ENCODE assay signal across 25 cellular contexts in genomic region chr1:59271861-59272260, GRCh38. TPM values are rescaled to one million over a fixed set of nuclear protein-coding genes. Genes with fewer than 3 reads are reported as not detected.
DNase-seq lines count a peak whose midpoint lies in the region; ATAC-seq and TF ChIP-seq lines count a peak whose summit lies in the region.
"Had no signal": no experiment of that assay in that cellular context is flagged by ENCODE, and none has a peak within 500 bp of the region (broad histone marks: within the 10 kb centered on the region; RNA-seq: fewer than 3 reads in every experiment).

No MANE protein-coding gene starts in this region.

- H3K27ac ChIP-seq in GM23248: peak overlapping the region; percentile 29
- no peak overlapping the region for H3K27ac ChIP-seq in SJCRH30
- peak overlapping the region in 1 of 10 donors; percentile 59 for H3K27ac ChIP-seq in heart right ventricle
- H3K27ac ChIP-seq: esophagus squamous epithelium, SK-N-MC, upper lobe of right lung had no signal

- peak; percentile 46 for ATAC-seq in GM18502 (IDR thresholded peaks at IDR 0.05; ENCODE audit: poor library complexity, unreplicated experiment)
- ATAC-seq in stimulated activated naive B cell treated with anti-CD40 and anti-IgM and Interleukin-4, amounts not matched to agents 10 μg/mL and 1 μg/mL and 100 μg/mL, for 72 hours (replicated peaks): peak; percentile 64 to 69
- ATAC-seq in heart right ventricle: no peak
- ATAC-seq: activated CD8-positive, alpha-beta memory T cell treated with anti-CD3 and anti-CD28 coated beads, Interleukin-2, amount 10 ng/mL, durations not matched to agents 7 days and 5 days; left colon; PC-3; upper lobe of right lung had no signal

- DNase-seq in GM23248 (peak; percentile 10), SJCRH30 (no peak), heart right ventricle (no peak), HuH-7 (ENCODE audit: low spot score) (no peak)
- no peak for DNase-seq in activated T-helper 1 cell treated with anti-CD3 and anti-CD28 coated beads, Interleukin-12 subunit alpha, Interleukin-12 subunit beta, Interleukin-2, Interleukin-4 antibody, amounts not matched to agents 30 ng/mL and 10 ng/mL and 1 ng/mL, durations not matched to agents 14 hours and 24 hours and 36 hours (ENCODE audit: low spot score)
- no peak for DNase-seq in stimulated activated naive B cell treated with anti-CD40 and anti-IgM and Interleukin-4, amounts not matched to agents 10 μg/mL and 1 μg/mL and 100 μg/mL, for 72 hours
- DNase-seq: activated CD4-positive, alpha-beta T cell treated with anti-CD3 and anti-CD28 coated beads for 1 hour; activated CD8-positive, alpha-beta memory T cell treated with anti-CD3 and anti-CD28 coated beads, Interleukin-2, amount 10 ng/mL, durations not matched to agents 7 days and 5 days; activated gamma-delta T cell treated with Interleukin-2 at 50 U/mL for 16 hours; cerebellar nuclear complex; effector CD8-positive, alpha-beta T cell; esophagus squamous epithelium; GF-D8; left colon; NCI-H1417 treated with DMSO at 0.1 percent for 48 hours; NCI-H2171 treated with DMSO at 0.1 percent for 48 hours; NCI-H774; stimulated activated CD4-positive, alpha-beta T cell treated with anti-CD3 and anti-CD28 coated beads, Interleukin-15, amount 100 ng/mL, for 24 hours; stimulated activated naive CD4-positive, alpha-beta T cell treated with Interleukin-2 at 50 U/mL for 16 hours; T-helper 9 cell; upper lobe of right lung had no signal

- H3F3A ChIP-seq in GM23248 (ENCODE audit: insufficient read depth): peaks cover 17% of the 10 kb centered on the region

- H3K36me3 Mint-ChIP-seq in activated T-helper 1 cell treated with anti-CD3 and anti-CD28 coated beads, Interleukin-12 subunit alpha, Interleukin-12 subunit beta, Interleukin-2, Interleukin-4 antibody, amounts not matched to agents 30 ng/mL and 10 ng/mL and 1 ng/mL, durations not matched to agents 14 hours and 24 hours and 36 hours (ENCODE audit: low read depth): peaks cover 8% of the 10 kb centered on the region
- H3K36me3 Mint-ChIP-seq in stimulated activated naive B cell treated with anti-CD40 and anti-IgM and Interleukin-4, amounts not matched to agents 10 μg/mL and 1 μg/mL and 100 μg/mL, for 72 hours: peaks cover 0 to 11% of the 10 kb centered on the region in 2 donors
- H3K36me3 Mint-ChIP-seq: activated CD8-positive, alpha-beta memory T cell treated with anti-CD3 and anti-CD28 coated beads, Interleukin-2, amount 10 ng/mL, durations not matched to agents 7 days and 5 days had no signal

- H3K9ac ChIP-seq in GM23248: no peak overlapping the region

- no peaks in the 10 kb centered on the region for H3K36me3 ChIP-seq in GM23248 (ENCODE audit: low read depth)
- no peaks in the 10 kb centered on the region for H3K36me3 ChIP-seq in SJCRH30
- H3K36me3 ChIP-seq in heart right ventricle: no peaks in the 10 kb centered on the region
- H3K36me3 ChIP-seq: esophagus squamous epithelium, upper lobe of right lung had no signal

- peaks cover 16% of the 10 kb centered on the region for H3K4me1 ChIP-seq in GM23248 (ENCODE audit: insufficient read depth)
- peaks cover 10% of the 10 kb centered on the region for H3K4me1 ChIP-seq in SJCRH30
- H3K4me1 ChIP-seq in heart right ventricle: peaks cover 0 to 39% (median 11%) of the 10 kb centered on the region in 9 donors
- H3K4me1 ChIP-seq: upper lobe of right lung had no signal

- no peaks in the 10 kb centered on the region for H3K27me3 ChIP-seq in GM23248 (replicated peaks; ENCODE audit: insufficient read depth)
- H3K27me3 ChIP-seq in SJCRH30: no peaks in the 10 kb centered on the region
- no peaks in the 10 kb centered on the region for H3K27me3 ChIP-seq in heart right ventricle
- H3K27me3 ChIP-seq: esophagus squamous epithelium, upper lobe of right lung had no signal

- intact Hi-C loops in activated T-helper 1 cell treated with anti-CD3 and anti-CD28 coated beads, Interleukin-12 subunit alpha, Interleukin-12 subunit beta, Interleukin-2, Interleukin-4 antibody, amounts not matched to agents 30 ng/mL and 10 ng/mL and 1 ng/mL, durations not matched to agents 14 hours and 24 hours and 36 hours (cut with micrococcal nuclease): no loop called here
- intact Hi-C loops in heart right ventricle (cut with DNase I): loop anchor here in 1 of 10 donors (10.0 kb wide), 1 partner anchor 87 kb away; no protein-coding TSS in a partner anchor

- H2AFZ ChIP-seq in GM23248: peak overlapping the region; percentile 67; the same call in 1 of the 2 replicates

- peak overlapping the region; percentile 30 for H3K27ac Mint-ChIP-seq in activated T-helper 1 cell treated with anti-CD3 and anti-CD28 coated beads, Interleukin-12 subunit alpha, Interleukin-12 subunit beta, Interleukin-2, Interleukin-4 antibody, amounts not matched to agents 30 ng/mL and 10 ng/mL and 1 ng/mL, durations not matched to agents 14 hours and 24 hours and 36 hours
- H3K27ac Mint-ChIP-seq in stimulated activated naive B cell treated with anti-CD40 and anti-IgM and Interleukin-4, amounts not matched to agents 10 μg/mL and 1 μg/mL and 100 μg/mL, for 72 hours: peak overlapping the region; percentile 89
- H3K27ac Mint-ChIP-seq: activated CD8-positive, alpha-beta memory T cell treated with anti-CD3 and anti-CD28 coated beads, Interleukin-2, amount 10 ng/mL, durations not matched to agents 7 days and 5 days had no signal

- H3K4me2 ChIP-seq in GM23248 (ENCODE audit: unreplicated experiment): peak overlapping the region; percentile 40

- H3K4me3 ChIP-seq in GM23248 (no peak overlapping the region), SJCRH30 (no peak overlapping the region), heart right ventricle (no peak overlapping the region)
- H3K4me3 ChIP-seq: esophagus squamous epithelium, SK-N-MC, upper lobe of right lung had no signal

- no peak for TF ChIP-seq CTCF in heart right ventricle (IDR thresholded peaks at IDR 0.05)

- H3K4me3 Mint-ChIP-seq in activated T-helper 1 cell treated with anti-CD3 and anti-CD28 coated beads, Interleukin-12 subunit alpha, Interleukin-12 subunit beta, Interleukin-2, Interleukin-4 antibody, amounts not matched to agents 30 ng/mL and 10 ng/mL and 1 ng/mL, durations not matched to agents 14 hours and 24 hours and 36 hours: no peak overlapping the region
- H3K4me3 Mint-ChIP-seq in stimulated activated naive B cell treated with anti-CD40 and anti-IgM and Interleukin-4, amounts not matched to agents 10 μg/mL and 1 μg/mL and 100 μg/mL, for 72 hours: peak overlapping the region; percentile 30 to 42
- H3K4me3 Mint-ChIP-seq: activated CD8-positive, alpha-beta memory T cell treated with anti-CD3 and anti-CD28 coated beads, Interleukin-2, amount 10 ng/mL, durations not matched to agents 7 days and 5 days; neural crest cell had no signal

- peaks cover 17% of the 10 kb centered on the region for H3K27me3 Mint-ChIP-seq in activated T-helper 1 cell treated with anti-CD3 and anti-CD28 coated beads, Interleukin-12 subunit alpha, Interleukin-12 subunit beta, Interleukin-2, Interleukin-4 antibody, amounts not matched to agents 30 ng/mL and 10 ng/mL and 1 ng/mL, durations not matched to agents 14 hours and 24 hours and 36 hours (ENCODE audit: insufficient read depth)
- no peaks in the 10 kb centered on the region for H3K27me3 Mint-ChIP-seq in stimulated activated naive B cell treated with anti-CD40 and anti-IgM and Interleukin-4, amounts not matched to agents 10 μg/mL and 1 μg/mL and 100 μg/mL, for 72 hours

- H4K20me1 ChIP-seq in GM23248 (ENCODE audit: insufficient read depth): no peaks in the 10 kb centered on the region

- in situ Hi-C loops in GM23248 (cut with MboI): no loop called here

- peaks cover 11% of the 10 kb centered on the region for H3K9me3 Mint-ChIP-seq in activated T-helper 1 cell treated with anti-CD3 and anti-CD28 coated beads, Interleukin-12 subunit alpha, Interleukin-12 subunit beta, Interleukin-2, Interleukin-4 antibody, amounts not matched to agents 30 ng/mL and 10 ng/mL and 1 ng/mL, durations not matched to agents 14 hours and 24 hours and 36 hours
- H3K9me3 Mint-ChIP-seq in stimulated activated naive B cell treated with anti-CD40 and anti-IgM and Interleukin-4, amounts not matched to agents 10 μg/mL and 1 μg/mL and 100 μg/mL, for 72 hours: peaks cover 6 to 12% of the 10 kb centered on the region in 2 donors
- H3K9me3 Mint-ChIP-seq: neural crest cell had no signal

- no peaks in the 10 kb centered on the region for H3K9me3 ChIP-seq in GM23248 (ENCODE audit: low read depth)
- peaks cover 5% of the 10 kb centered on the region for H3K9me3 ChIP-seq in SJCRH30 (replicated peaks)
- H3K9me3 ChIP-seq in heart right ventricle: no peaks in the 10 kb centered on the region
- H3K9me3 ChIP-seq: esophagus squamous epithelium, upper lobe of right lung had no signal

- H3K79me2 ChIP-seq in GM23248 (ENCODE audit: insufficient read depth): no peaks in the 10 kb centered on the region

- no peaks in the 10 kb centered on the region for H3K9me2 ChIP-seq in GM23248 (ENCODE audit: insufficient read depth)

- WGBS in GM23248 (ENCODE audit: low coverage in 1 of 2, low lambda C conversion rate in 2 of 2, missing lambda C conversion rate in 2 of 2), 2 experiments: 56% methylated on average over 2 of the region's 2 CpGs
- 96% methylated on average over 2 of the region's 2 CpGs for WGBS in heart right ventricle, 2 donors

- peaks cover 33% of the 10 kb centered on the region for H3K4me1 Mint-ChIP-seq in activated T-helper 1 cell treated with anti-CD3 and anti-CD28 coated beads, Interleukin-12 subunit alpha, Interleukin-12 subunit beta, Interleukin-2, Interleukin-4 antibody, amounts not matched to agents 30 ng/mL and 10 ng/mL and 1 ng/mL, durations not matched to agents 14 hours and 24 hours and 36 hours (ENCODE audit: low read depth)
- peaks cover 41 to 69% of the 10 kb centered on the region in 2 donors for H3K4me1 Mint-ChIP-seq in stimulated activated naive B cell treated with anti-CD40 and anti-IgM and Interleukin-4, amounts not matched to agents 10 μg/mL and 1 μg/mL and 100 μg/mL, for 72 hours

RNA-seq across cellular contexts. Expression of gene FGGY, which starts 25.0 kb away (rescaled TPM):
- 11.4 and 16.9 TPM in 2 replicates for total RNA-seq in GM23248 (2014; rRNA removed; shearing (Covaris generic))
- 12.8 and 16.4 TPM in 2 replicates for polyA plus RNA-seq in GM23248 (2016; fragmentation: Nextera tagmentation; extraction: Ambion mirVana)
- 7.1 and 8.2 TPM in 2 replicates for total RNA-seq in activated T-helper 1 cell treated with anti-CD3 and anti-CD28 coated beads, Interleukin-12 subunit alpha, Interleukin-12 subunit beta, Interleukin-2, Interleukin-4 antibody, amounts not matched to agents 30 ng/mL and 10 ng/mL and 1 ng/mL, durations not matched to agents 14 hours and 24 hours and 36 hours
- total RNA-seq in SJCRH30 (2014; rRNA removed; shearing (Covaris generic)): 31.8 and 37.0 TPM in 2 replicates
- total RNA-seq in heart right ventricle: 10 to 100 TPM; 26.3 to 51.8 (median 36.6) TPM
- 1 to 10 TPM; 3.1 to 9.5 TPM for polyA plus RNA-seq in heart right ventricle

Comparison
In these comparisons a context has a peak if more than half of its experiments do, and no peak if none do; other contexts are left out.
1. ATAC-seq: peak in GM18502 (single experiment) and stimulated activated naive B cell treated with anti-CD40 and anti-IgM and Interleukin-4, amounts not matched to agents 10 μg/mL and 1 μg/mL and 100 μg/mL, for 72 hours (2 of 2); none in heart right ventricle (0 of 8).